Comparison of ENCODE assay signal across 1 cellular context in the genomic region with DNA sequence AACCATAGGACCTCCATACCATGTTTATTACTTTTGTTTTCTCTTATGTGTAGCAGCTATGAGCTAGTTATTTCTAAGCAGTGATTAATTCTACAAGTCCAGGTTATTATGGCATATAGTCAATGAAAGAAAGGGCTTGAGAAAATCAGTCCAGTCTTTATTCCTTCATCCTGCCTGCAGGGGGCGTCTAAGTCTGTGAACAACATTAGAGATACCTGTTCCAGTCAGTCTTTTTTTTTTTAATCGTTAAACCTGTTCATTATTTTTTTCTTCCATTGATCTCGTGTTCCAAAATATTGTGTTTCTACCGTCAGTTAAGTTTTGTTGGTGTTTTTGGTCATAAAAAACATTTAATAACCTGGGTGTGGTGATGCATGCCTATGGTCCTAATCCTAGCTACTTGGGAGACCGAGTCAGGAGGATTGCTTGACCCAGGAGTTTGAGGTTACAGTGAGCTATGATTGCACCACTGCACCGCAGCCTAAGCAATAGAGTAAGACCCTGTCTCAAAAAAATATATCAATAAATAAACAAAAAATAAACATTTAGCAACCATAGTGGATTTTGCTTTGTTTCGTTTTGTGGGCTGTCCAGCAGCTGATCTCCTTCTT.
TF ChIP-seq lines count a peak whose summit lies in the region.

No MANE protein-coding gene starts in this region.

TF ChIP-seq in HepG2, 621 proteins besides CTCF, POLR2A, EP300 and RAD21 (continued from another document):
- no peak for TF ChIP-seq HNRNPUL1 (IDR thresholded peaks at IDR 0.05; ENCODE audit: low read depth, low read length)
- no peak for TF ChIP-seq SP2 (CRISPR knock-in tag; IDR thresholded peaks at IDR 0.05)
